11 cellular contexts compared by ENCODE assay signal in genomic region chr11:565921-566509, GRCh38. TPM values are rescaled to one million over a fixed set of nuclear protein-coding genes. Genes with fewer than 3 reads are reported as not detected.
DNase-seq lines count a peak whose midpoint lies in the region; ATAC-seq, FAIRE-seq and TF ChIP-seq lines count a peak whose summit lies in the region.
"Had no signal": no experiment of that assay in that cellular context is flagged by ENCODE, and none has a peak within 500 bp of the region (broad histone marks: within the 10 kb centered on the region; RNA-seq: fewer than 3 reads in every experiment).

No MANE protein-coding gene starts in this region.

- H3K23ac ChIP-seq in H1 (ENCODE audit: insufficient read length): no peak overlapping the region

- no peak for TF ChIP-seq EP300 in H1 (IDR thresholded peaks at IDR 0.05; ENCODE audit: borderline replicate concordance in 1 of 2, low read depth in 2 of 2, low read length in 2 of 2)

- no peak overlapping the region for H3K56ac ChIP-seq in H1 (replicated peaks; ENCODE audit: insufficient read length, low read depth, low read length)

- TF ChIP-seq POLR2A in H1 (IDR thresholded peaks at IDR 0.05; ENCODE audit: control extremely low read depth in 1 of 2, low read depth in 2 of 2, low read length in 2 of 2): no peak

- 0 out of 2 replicates have a peak overlapping the region, but pooled peaks have one; percentile 18 for H2BK5ac ChIP-seq in H1 (ENCODE audit: low read depth, low read length)

- CTCF ChIA-PET in H1 (lab: Charles Lee; ENCODE audit: partially characterized antibody): interaction anchor here (1.0 to 3.2 kb wide), 7 partner anchors 9 to 46 kb away, joined by 3 to 21 read pairs (median 5); partner anchors contain the start of gene PHRF1

- no peak for DNase-seq in DND-41
- no peak for DNase-seq in H1 (ENCODE audit: low read depth in 1 of 2, low spot score in 2 of 2)
- DNase-seq in activated CD8-positive, alpha-beta memory T cell treated with anti-CD3 and anti-CD28 coated beads for 24 hours: no peak
- DNase-seq in NCI-H1105 (lab: John Stamatoyannopoulos, UW): no peak
- DNase-seq: activated CD4-positive, alpha-beta T cell treated with anti-CD3 and anti-CD28 coated beads, Interleukin-2, amount 50 U/mL, for 48 hours; effector CD8-positive, alpha-beta T cell; heart right ventricle; NCI-H1105 treated with DMSO at 0.1 percent for 48 hours; NCI-H82 had no signal

- H3K79me1 ChIP-seq in H1 (ENCODE audit: low read depth, low read length): peaks cover 13% of the 10 kb centered on the region

- H3K9me3 ChIP-seq in DND-41 (ENCODE audit: insufficient read depth, low read length, severe bottlenecking) (no peaks in the 10 kb centered on the region), HUES6 (ENCODE audit: control insufficient read depth, insufficient read depth, low read depth, low read length) (no peaks in the 10 kb centered on the region), H1 (ENCODE audit: insufficient read depth in 2 of 2, low read depth in 1 of 2, low read length in 1 of 2) (no peaks in the 10 kb centered on the region)
- H3K9me3 ChIP-seq: heart right ventricle had no signal

- no peak overlapping the region for H2BK120ac ChIP-seq in H1 (replicated peaks; ENCODE audit: low read depth, low read length)

- no peak overlapping the region for H2AK5ac ChIP-seq in H1 (ENCODE audit: low read depth, low read length)

- POLR2A ChIA-PET in H1 (lab: Charles Lee; ENCODE audit: partially characterized antibody): interaction anchor here (0.7 to 3.4 kb wide), 9 partner anchors 8 to 178 kb away, joined by 3 to 15 read pairs (median 4); partner anchors contain the start of gene PHRF1

- H3K27me3 ChIP-seq in DND-41 (ENCODE audit: insufficient read depth, low read length, poor library complexity) (no peaks in the 10 kb centered on the region), HUES6 (ENCODE audit: control insufficient read depth, insufficient read depth, low read length) (peaks cover 8% of the 10 kb centered on the region; the same call in 1 of the 2 replicates), H1 (replicated peaks in 1 of 4; ENCODE audit: control insufficient read depth in 3 of 4, extremely low read depth in 1 of 4, insufficient read depth in 3 of 4, low read length in 3 of 4) (peaks cover 0 to 3% (median 0%) of the 10 kb centered on the region in 4 experiments; a peak in 3 of 7 replicates)
- H3K27me3 ChIP-seq: heart right ventricle had no signal

- peaks cover 9% of the 10 kb centered on the region; the same call in 1 of the 2 replicates for H3K23me2 ChIP-seq in H1 (ENCODE audit: low read depth, low read length)

- H3K4ac ChIP-seq in H1 (replicated peaks; ENCODE audit: insufficient read length, low read depth, low read length): peak overlapping the region; percentile 53

- H3K4me1 ChIP-seq in DND-41 (ENCODE audit: insufficient read depth, low read length) (peaks cover 51% of the 10 kb centered on the region), HUES6 (ENCODE audit: control insufficient read depth, insufficient read depth, low read length) (peaks cover 28% of the 10 kb centered on the region), H1 (replicated peaks in 1 of 4; ENCODE audit: control insufficient read depth in 3 of 4, insufficient read depth in 4 of 4, low read length in 3 of 4) (peaks cover 0 to 17% (median 12%) of the 10 kb centered on the region in 4 experiments; a peak in 6 of 7 replicates)

- 85% methylated on average over 12 of the region's 12 CpGs; no CpG with 5 or more reads in 1 of the 2 experiments for WGBS in H1 (ENCODE audit: extremely low coverage in 1 of 2, insufficient coverage in 1 of 2, insufficient read length in 1 of 2, insufficient replicate concordance in 2 of 2, low coverage in 1 of 2, low lambda C conversion rate in 2 of 2, missing lambda C conversion rate in 1 of 2), 2 experiments

- no peak overlapping the region for H4K8ac ChIP-seq in H1 (ENCODE audit: extremely low read depth, insufficient read depth, low read length)

- H4K5ac ChIP-seq in H1 (ENCODE audit: insufficient read length, low read depth, low read length): no peak overlapping the region

- no peak for FAIRE-seq in H1 (lab: Jason Lieb, UNC)

- H3K9ac ChIP-seq in DND-41 (ENCODE audit: low read depth, low read length): peak overlapping the region; percentile 96; the same call in 1 of the 2 replicates
- peak overlapping the region; percentile 19 for H3K9ac ChIP-seq in HUES6 (ENCODE audit: low read length)
- H3K9ac ChIP-seq in H1 (replicated peaks in 1 of 4; ENCODE audit: extremely low read depth in 1 of 4, low read depth in 3 of 4, low read length in 3 of 4): no peak overlapping the region

- H3K14ac ChIP-seq in H1 (ENCODE audit: insufficient read length): no peak overlapping the region

- H2BK20ac ChIP-seq in H1 (ENCODE audit: low read length): no peak overlapping the region

- H2AFZ ChIP-seq in DND-41 (ENCODE audit: low read depth, low read length) (no peak overlapping the region), H1 (ENCODE audit: low read length) (no peak overlapping the region)

- 0 out of 2 replicates have a peak overlapping the region, but pooled peaks have one; percentile 1 for H3K18ac ChIP-seq in H1 (ENCODE audit: extremely low read depth, low read length)

- H3K79me2 ChIP-seq in DND-41 (ENCODE audit: insufficient read depth, low read length): peaks cover 20% of the 10 kb centered on the region
- H3K79me2 ChIP-seq in H1 (ENCODE audit: control insufficient read depth in 1 of 2, insufficient read depth in 2 of 2, low read length in 2 of 2): peaks cover 0 to 4% of the 10 kb centered on the region in 2 experiments; a peak in 1 of 4 replicates

- ATAC-seq in DND-41 (ENCODE audit: insufficient read depth, low read depth) (no peak), GM18861 (IDR thresholded peaks at IDR 0.05; ENCODE audit: unreplicated experiment) (no peak)
- ATAC-seq: heart right ventricle had no signal

- TF ChIP-seq CTCF in DND-41 (IDR thresholded peaks at IDR 0.05; ENCODE audit: borderline replicate concordance, extremely low read depth, low read length, poor library complexity, severe bottlenecking) (no peak), H1 (IDR thresholded peaks at IDR 0.05; ENCODE audit: control extremely low read depth in 1 of 3, insufficient read depth in 1 of 3, low read depth in 1 of 3, low read length in 3 of 3) (peak in 1 of 3 experiments; percentile 10; a peak in 1 of 4 replicates)

- peak overlapping the region; percentile 89 for H4K91ac ChIP-seq in H1 (replicated peaks; ENCODE audit: insufficient read length, low read length)

- H3K4me2 ChIP-seq in DND-41 (ENCODE audit: insufficient read depth, low read length) (0 out of 2 replicates have a peak overlapping the region, but pooled peaks have one; percentile 15), H1 (ENCODE audit: insufficient read depth in 1 of 2, low read depth in 2 of 2, low read length in 2 of 2) (no peak overlapping the region)

- TF ChIP-seq RAD21 in H1 (IDR thresholded peaks at IDR 0.05 in 1 of 2, conservative IDR thresholded peaks at IDR 0.05 in 1 of 2; ENCODE audit: low read depth in 2 of 2, low read length in 2 of 2): no peak

- no peak overlapping the region for H2BK15ac ChIP-seq in H1 (ENCODE audit: low read length)

- H4K20me1 ChIP-seq in DND-41 (ENCODE audit: insufficient read depth, low read length): peaks cover 43% of the 10 kb centered on the region
- peaks cover 10 to 29% of the 10 kb centered on the region in 2 experiments for H4K20me1 ChIP-seq in H1 (replicated peaks in 1 of 2; ENCODE audit: control insufficient read depth in 1 of 2, insufficient read depth in 2 of 2, low read length in 2 of 2)

- H2BK12ac ChIP-seq in H1 (ENCODE audit: low read depth, low read length): 0 out of 2 replicates have a peak overlapping the region, but pooled peaks have one; percentile 7

- no peak overlapping the region for H3K4me3 ChIP-seq in DND-41 (ENCODE audit: low read depth in 1 of 2, low read length in 2 of 2)
- H3K4me3 ChIP-seq in HUES6 (ENCODE audit: low read depth, low read length): peak overlapping the region; percentile 22; the same call in 1 of the 2 replicates
- H3K4me3 ChIP-seq in H1 (ENCODE audit: extremely low read depth in 1 of 4, insufficient read depth in 2 of 4, low read depth in 3 of 4, low read length in 4 of 4): no peak overlapping the region

- H3K36me3 ChIP-seq in DND-41 (ENCODE audit: insufficient read depth, low read length) (peaks cover 45% of the 10 kb centered on the region), HUES6 (ENCODE audit: control insufficient read depth, insufficient read depth, low read length) (peaks cover 10% of the 10 kb centered on the region; the same call in 1 of the 2 replicates), H1 (ENCODE audit: control insufficient read depth in 2 of 4, insufficient read depth in 4 of 4, low read length in 3 of 4) (peaks cover 0 to 8% (median 4%) of the 10 kb centered on the region in 4 experiments; a peak in 5 of 8 replicates)

- H3K27ac ChIP-seq in DND-41 (ENCODE audit: low read length) (no peak overlapping the region), HUES6 (ENCODE audit: low read depth, low read length) (no peak overlapping the region), H1 (ENCODE audit: low read depth, low read length) (0 out of 2 replicates have a peak overlapping the region, but pooled peaks have one; percentile 9)
- H3K27ac ChIP-seq: heart right ventricle had no signal

RNA-seq across cellular contexts. Expression of gene RASSF7, which starts 5.2 kb away (rescaled TPM):
- 20.6 and 22.3 TPM in 2 replicates for total RNA-seq in H1 (2021; fragmentation: NEBNext Ultra II Directional; extraction: Animal tissue kit (Norgen Biotek cat#: 25700))
- 43.9 and 60.6 TPM in 2 replicates for polyA plus RNA-seq in H1 (2011; rRNA removed)
- 52.5 TPM for polyA plus RNA-seq in H1 (2011; cell fraction: cytosol; rRNA removed)
- 130 TPM for polyA plus RNA-seq in H1 (2011; cell fraction: nucleus; rRNA removed)
- polyA plus RNA-seq in H1 (2012, experiment 1 of 2): 13.9 to 27.0 TPM (median 25.1 TPM) in 4 replicates
- 16.0 TPM for polyA plus RNA-seq in H1 (2012, experiment 2 of 2)
- 16.2 TPM for polyA plus RNA-seq in H1 (2013, experiment 1 of 2)
- polyA plus RNA-seq in H1 (2013, experiment 2 of 2): 15.3 TPM
- polyA minus RNA-seq in H1 (2011; rRNA and poly(A)+ RNA removed): 4.3 and 7.4 TPM in 2 replicates
- polyA minus RNA-seq in H1 (2011; cell fraction: cytosol; rRNA and poly(A)+ RNA removed): 14.5 TPM
- 19.7 TPM for polyA minus RNA-seq in H1 (2011; cell fraction: nucleus; rRNA and poly(A)+ RNA removed)

RNA-seq across cellular contexts. Expression of gene LMNTD2, which starts 5.5 kb away (rescaled TPM):
- 2.6 and 3.1 TPM in 2 replicates for total RNA-seq in H1 (2021; fragmentation: NEBNext Ultra II Directional; extraction: Animal tissue kit (Norgen Biotek cat#: 25700))
- 1.6 and 3.6 TPM in 2 replicates for polyA plus RNA-seq in H1 (2011; rRNA removed)
- polyA plus RNA-seq in H1 (2011; cell fraction: cytosol; rRNA removed): 1.8 TPM
- 18.4 TPM for polyA plus RNA-seq in H1 (2011; cell fraction: nucleus; rRNA removed)
- polyA plus RNA-seq in H1 (2012, experiment 1 of 2): 1.6 to 3.8 TPM (median 2.2 TPM) in 4 replicates
- polyA plus RNA-seq in H1 (2012, experiment 2 of 2): 1.0 TPM
- 1.7 TPM for polyA plus RNA-seq in H1 (2013, experiment 1 of 2)
- polyA plus RNA-seq in H1 (2013, experiment 2 of 2): 1.7 TPM
- polyA minus RNA-seq in H1 (2011; rRNA and poly(A)+ RNA removed): 0.29 and 0.38 TPM in 2 replicates
- 1.0 TPM for polyA minus RNA-seq in H1 (2011; cell fraction: cytosol; rRNA and poly(A)+ RNA removed)
- polyA minus RNA-seq in H1 (2011; cell fraction: nucleus; rRNA and poly(A)+ RNA removed): 3.9 TPM

RNA-seq across cellular contexts. Expression of gene PHRF1, which starts 10.3 kb away (rescaled TPM):
- 37.3 and 39.8 TPM in 2 replicates for total RNA-seq in H1 (2021; fragmentation: NEBNext Ultra II Directional; extraction: Animal tissue kit (Norgen Biotek cat#: 25700))
- 13.4 and 21.8 TPM in 2 replicates for polyA plus RNA-seq in H1 (2011; rRNA removed)
- 17.3 TPM for polyA plus RNA-seq in H1 (2011; cell fraction: cytosol; rRNA removed)
- 39.7 TPM for polyA plus RNA-seq in H1 (2011; cell fraction: nucleus; rRNA removed)
- polyA plus RNA-seq in H1 (2012, experiment 1 of 2): 17.5 to 25.1 TPM (median 24.0 TPM) in 4 replicates
- 14.8 TPM for polyA plus RNA-seq in H1 (2012, experiment 2 of 2)
- polyA plus RNA-seq in H1 (2013, experiment 1 of 2): 18.2 TPM
- polyA plus RNA-seq in H1 (2013, experiment 2 of 2): 17.0 TPM
- 11.6 and 15.0 TPM in 2 replicates for polyA minus RNA-seq in H1 (2011; rRNA and poly(A)+ RNA removed)
- 19.2 TPM for polyA minus RNA-seq in H1 (2011; cell fraction: cytosol; rRNA and poly(A)+ RNA removed)
- 29.8 TPM for polyA minus RNA-seq in H1 (2011; cell fraction: nucleus; rRNA and poly(A)+ RNA removed)

RNA-seq across cellular contexts. Expression of gene LRRC56, which starts 28.7 kb away (rescaled TPM):
- total RNA-seq in H1 (2021; fragmentation: NEBNext Ultra II Directional; extraction: Animal tissue kit (Norgen Biotek cat#: 25700)): 1.9 and 2.1 TPM in 2 replicates
- polyA plus RNA-seq in H1 (2011; rRNA removed): 0.94 and 1.6 TPM in 2 replicates
- 1.9 TPM for polyA plus RNA-seq in H1 (2011; cell fraction: cytosol; rRNA removed)
- polyA plus RNA-seq in H1 (2011; cell fraction: nucleus; rRNA removed): 8.4 TPM
- polyA plus RNA-seq in H1 (2012, experiment 1 of 2): 1.2 to 1.8 TPM (median 1.6 TPM) in 4 replicates
- polyA plus RNA-seq in H1 (2012, experiment 2 of 2): 0.70 TPM
- 0.71 TPM for polyA plus RNA-seq in H1 (2013, experiment 1 of 2)
- 0.75 TPM for polyA plus RNA-seq in H1 (2013, experiment 2 of 2)
- 0.68 and 0.88 TPM in 2 replicates for polyA minus RNA-seq in H1 (2011; rRNA and poly(A)+ RNA removed)
- polyA minus RNA-seq in H1 (2011; cell fraction: cytosol; rRNA and poly(A)+ RNA removed): 0.88 TPM
- polyA minus RNA-seq in H1 (2011; cell fraction: nucleus; rRNA and poly(A)+ RNA removed): 2.4 TPM

RNA-seq across cellular contexts. Expression of gene HRAS, which starts 30.6 kb away (rescaled TPM):
- 54.7 and 60.9 TPM in 2 replicates for total RNA-seq in H1 (2021; fragmentation: NEBNext Ultra II Directional; extraction: Animal tissue kit (Norgen Biotek cat#: 25700))
- 44.3 and 63.4 TPM in 2 replicates for polyA plus RNA-seq in H1 (2011; rRNA removed)
- polyA plus RNA-seq in H1 (2011; cell fraction: cytosol; rRNA removed): 47.4 TPM
- polyA plus RNA-seq in H1 (2011; cell fraction: nucleus; rRNA removed): 117 TPM
- polyA plus RNA-seq in H1 (2012, experiment 1 of 2): 63.6 to 78.2 TPM (median 69.2 TPM) in 4 replicates
- 56.3 TPM for polyA plus RNA-seq in H1 (2012, experiment 2 of 2)
- 25.7 TPM for polyA plus RNA-seq in H1 (2013, experiment 1 of 2)
- 26.0 TPM for polyA plus RNA-seq in H1 (2013, experiment 2 of 2)
- 28.2 and 33.1 TPM in 2 replicates for polyA minus RNA-seq in H1 (2011; rRNA and poly(A)+ RNA removed)
- 22.0 TPM for polyA minus RNA-seq in H1 (2011; cell fraction: cytosol; rRNA and poly(A)+ RNA removed)
- 21.5 TPM for polyA minus RNA-seq in H1 (2011; cell fraction: nucleus; rRNA and poly(A)+ RNA removed)

Comparison
In these comparisons a context has a peak if more than half of its experiments do, and no peak if none do; other contexts are left out.
1. H3K9ac ChIP-seq: peak in DND-41 (single experiment) and HUES6 (single experiment); none in H1 (0 of 4).